Comparison of ENCODE assay signal across 8 cellular contexts in genomic region chr3:52896613-52897012, GRCh38. TPM values are rescaled to one million over a fixed set of nuclear protein-coding genes. Genes with fewer than 3 reads are reported as not detected.
DNase-seq lines count a peak whose midpoint lies in the region; ATAC-seq and TF ChIP-seq lines count a peak whose summit lies in the region.

No MANE protein-coding gene starts in this region.

- H3K4me1 ChIP-seq in sigmoid colon = peaks cover 0 to 55% (median 43%) of the 10 kb centered on the region in 4 donors

- TF ChIP-seq POLR2A in sigmoid colon (IDR thresholded peaks at IDR 0.05) = no peak

- H3K27ac ChIP-seq in RWPE1 = peak overlapping the region; percentile 53
- peak overlapping the region; percentile 70 to 83 (median 77) for H3K27ac ChIP-seq in sigmoid colon

- H3K4me3 ChIP-seq in fibroblast of pulmonary artery (replicated peaks; ENCODE audit: low read depth, low read length) (peak overlapping the region; percentile 78), sigmoid colon (peak overlapping the region; percentile 67 to 91 (median 78))

- CTCF ChIA-PET in RWPE1 (lab: Yijun Ruan, JAX) = no interaction called here

- POLR2A ChIA-PET in RWPE1 (lab: Yijun Ruan, JAX; ENCODE audit: low non-redundant PET) = no interaction called here

- no peak for TF ChIP-seq EP300 in sigmoid colon (IDR thresholded peaks at IDR 0.05)

- ATAC-seq in HG03342 (IDR thresholded peaks at IDR 0.05; ENCODE audit: unreplicated experiment) (no peak), GM18511 (IDR thresholded peaks at IDR 0.05; ENCODE audit: unreplicated experiment) (no peak)

- intact Hi-C loops in sigmoid colon (cut with DNase I) = loop anchor here (2.0 to 5.0 kb wide), 2 partner anchors 49 to 126 kb away; partner anchors contain the start of gene NEK4

- H3K9me3 ChIP-seq in sigmoid colon = no peaks in the 10 kb centered on the region

- no peaks in the 10 kb centered on the region for H3K27me3 ChIP-seq in sigmoid colon

- TF ChIP-seq CTCF in RWPE1 (conservative IDR thresholded peaks at IDR 0.05; ENCODE audit: low read depth) (no peak), fibroblast of pulmonary artery (IDR thresholded peaks at IDR 0.05; ENCODE audit: low read length, missing control alignments) (no peak), sigmoid colon (IDR thresholded peaks at IDR 0.05) (no peak)

- WGBS in sigmoid colon, 2 donors = 6 to 8% methylated on average over 9 of the region's 9 CpGs

- H3K36me3 ChIP-seq in sigmoid colon = no peaks in the 10 kb centered on the region

- DNase-seq in NCI-H510A treated with DMSO at 0.1 percent for 48 hours (lab: John Stamatoyannopoulos, UW) (peak; percentile 11), NCI-H510A (lab: John Stamatoyannopoulos, UW) (no peak), RWPE1 (ENCODE audit: low spot score) (peak; percentile 31), fibroblast of pulmonary artery (ENCODE audit: low read depth) (no peak), sigmoid colon (no peak)
- no peak for DNase-seq in stimulated activated CD4-positive, alpha-beta T cell treated with anti-CD3 and anti-CD28 coated beads, Interleukin-4, amount 100 ng/mL, for 4 hours

RNA-seq across cellular contexts. Expression of gene STIMATE, which starts 0.7 kb away (rescaled TPM):
- total RNA-seq in sigmoid colon = 10 to 100 TPM; 11.5 to 19.5 (median 14.7) TPM
- polyA plus RNA-seq in sigmoid colon = 1 to 10 TPM; 2.5 to 7.7 (median 4.8) TPM

Comparison
In these comparisons a context has a peak if more than half of its experiments do, and no peak if none do; other contexts are left out.
1. DNase-seq: peak in NCI-H510A treated with DMSO at 0.1 percent for 48 hours (single experiment) and RWPE1 (single experiment); none in NCI-H510A (single experiment), fibroblast of pulmonary artery (single experiment), sigmoid colon (single experiment) and stimulated activated CD4-positive, alpha-beta T cell treated with anti-CD3 and anti-CD28 coated beads, Interleukin-4, amount 100 ng/mL, for 4 hours (0 of 2).